ENCODE assay signal across 1 cellular context in the genomic region with DNA sequence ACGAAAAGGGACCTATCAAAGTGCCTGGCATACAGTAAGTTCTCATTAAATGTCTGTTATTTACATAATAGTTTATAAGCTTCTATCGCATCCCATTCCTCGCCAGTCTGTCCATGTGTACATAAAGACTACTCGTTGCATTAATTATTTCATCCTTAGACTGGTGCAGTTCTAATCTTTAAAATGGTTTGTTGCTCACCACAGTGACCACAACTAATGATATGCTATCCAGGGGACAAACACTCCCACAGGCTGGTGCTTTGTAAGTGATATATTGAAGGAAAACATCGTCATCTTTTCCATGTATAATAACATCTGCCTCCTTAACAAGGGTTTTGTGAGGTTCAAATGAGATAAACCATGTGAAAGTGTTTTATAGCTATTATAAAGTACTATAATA.
TF ChIP-seq lines count a peak whose summit lies in the region.

No MANE protein-coding gene starts in this region.

TF ChIP-seq in K562, 482 proteins besides CTCF, POLR2A, EP300 and RAD21 (continued from another document):
- TF ChIP-seq, protein P1, sequence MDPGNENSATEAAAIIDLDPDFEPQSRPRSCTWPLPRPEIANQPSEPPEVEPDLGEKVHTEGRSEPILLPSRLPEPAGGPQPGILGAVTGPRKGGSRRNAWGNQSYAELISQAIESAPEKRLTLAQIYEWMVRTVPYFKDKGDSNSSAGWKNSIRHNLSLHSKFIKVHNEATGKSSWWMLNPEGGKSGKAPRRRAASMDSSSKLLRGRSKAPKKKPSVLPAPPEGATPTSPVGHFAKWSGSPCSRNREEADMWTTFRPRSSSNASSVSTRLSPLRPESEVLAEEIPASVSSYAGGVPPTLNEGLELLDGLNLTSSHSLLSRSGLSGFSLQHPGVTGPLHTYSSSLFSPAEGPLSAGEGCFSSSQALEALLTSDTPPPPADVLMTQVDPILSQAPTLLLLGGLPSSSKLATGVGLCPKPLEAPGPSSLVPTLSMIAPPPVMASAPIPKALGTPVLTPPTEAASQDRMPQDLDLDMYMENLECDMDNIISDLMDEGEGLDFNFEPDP (CRISPR knock-in tag; IDR thresholded peaks at IDR 0.05): no peak
- TF ChIP-seq TEAD1 (CRISPR knock-in tag; IDR thresholded peaks at IDR 0.05): peak in 1 of 2 experiments; percentile 37; a peak in 1 of 4 replicates
- TF ChIP-seq, protein P2, sequence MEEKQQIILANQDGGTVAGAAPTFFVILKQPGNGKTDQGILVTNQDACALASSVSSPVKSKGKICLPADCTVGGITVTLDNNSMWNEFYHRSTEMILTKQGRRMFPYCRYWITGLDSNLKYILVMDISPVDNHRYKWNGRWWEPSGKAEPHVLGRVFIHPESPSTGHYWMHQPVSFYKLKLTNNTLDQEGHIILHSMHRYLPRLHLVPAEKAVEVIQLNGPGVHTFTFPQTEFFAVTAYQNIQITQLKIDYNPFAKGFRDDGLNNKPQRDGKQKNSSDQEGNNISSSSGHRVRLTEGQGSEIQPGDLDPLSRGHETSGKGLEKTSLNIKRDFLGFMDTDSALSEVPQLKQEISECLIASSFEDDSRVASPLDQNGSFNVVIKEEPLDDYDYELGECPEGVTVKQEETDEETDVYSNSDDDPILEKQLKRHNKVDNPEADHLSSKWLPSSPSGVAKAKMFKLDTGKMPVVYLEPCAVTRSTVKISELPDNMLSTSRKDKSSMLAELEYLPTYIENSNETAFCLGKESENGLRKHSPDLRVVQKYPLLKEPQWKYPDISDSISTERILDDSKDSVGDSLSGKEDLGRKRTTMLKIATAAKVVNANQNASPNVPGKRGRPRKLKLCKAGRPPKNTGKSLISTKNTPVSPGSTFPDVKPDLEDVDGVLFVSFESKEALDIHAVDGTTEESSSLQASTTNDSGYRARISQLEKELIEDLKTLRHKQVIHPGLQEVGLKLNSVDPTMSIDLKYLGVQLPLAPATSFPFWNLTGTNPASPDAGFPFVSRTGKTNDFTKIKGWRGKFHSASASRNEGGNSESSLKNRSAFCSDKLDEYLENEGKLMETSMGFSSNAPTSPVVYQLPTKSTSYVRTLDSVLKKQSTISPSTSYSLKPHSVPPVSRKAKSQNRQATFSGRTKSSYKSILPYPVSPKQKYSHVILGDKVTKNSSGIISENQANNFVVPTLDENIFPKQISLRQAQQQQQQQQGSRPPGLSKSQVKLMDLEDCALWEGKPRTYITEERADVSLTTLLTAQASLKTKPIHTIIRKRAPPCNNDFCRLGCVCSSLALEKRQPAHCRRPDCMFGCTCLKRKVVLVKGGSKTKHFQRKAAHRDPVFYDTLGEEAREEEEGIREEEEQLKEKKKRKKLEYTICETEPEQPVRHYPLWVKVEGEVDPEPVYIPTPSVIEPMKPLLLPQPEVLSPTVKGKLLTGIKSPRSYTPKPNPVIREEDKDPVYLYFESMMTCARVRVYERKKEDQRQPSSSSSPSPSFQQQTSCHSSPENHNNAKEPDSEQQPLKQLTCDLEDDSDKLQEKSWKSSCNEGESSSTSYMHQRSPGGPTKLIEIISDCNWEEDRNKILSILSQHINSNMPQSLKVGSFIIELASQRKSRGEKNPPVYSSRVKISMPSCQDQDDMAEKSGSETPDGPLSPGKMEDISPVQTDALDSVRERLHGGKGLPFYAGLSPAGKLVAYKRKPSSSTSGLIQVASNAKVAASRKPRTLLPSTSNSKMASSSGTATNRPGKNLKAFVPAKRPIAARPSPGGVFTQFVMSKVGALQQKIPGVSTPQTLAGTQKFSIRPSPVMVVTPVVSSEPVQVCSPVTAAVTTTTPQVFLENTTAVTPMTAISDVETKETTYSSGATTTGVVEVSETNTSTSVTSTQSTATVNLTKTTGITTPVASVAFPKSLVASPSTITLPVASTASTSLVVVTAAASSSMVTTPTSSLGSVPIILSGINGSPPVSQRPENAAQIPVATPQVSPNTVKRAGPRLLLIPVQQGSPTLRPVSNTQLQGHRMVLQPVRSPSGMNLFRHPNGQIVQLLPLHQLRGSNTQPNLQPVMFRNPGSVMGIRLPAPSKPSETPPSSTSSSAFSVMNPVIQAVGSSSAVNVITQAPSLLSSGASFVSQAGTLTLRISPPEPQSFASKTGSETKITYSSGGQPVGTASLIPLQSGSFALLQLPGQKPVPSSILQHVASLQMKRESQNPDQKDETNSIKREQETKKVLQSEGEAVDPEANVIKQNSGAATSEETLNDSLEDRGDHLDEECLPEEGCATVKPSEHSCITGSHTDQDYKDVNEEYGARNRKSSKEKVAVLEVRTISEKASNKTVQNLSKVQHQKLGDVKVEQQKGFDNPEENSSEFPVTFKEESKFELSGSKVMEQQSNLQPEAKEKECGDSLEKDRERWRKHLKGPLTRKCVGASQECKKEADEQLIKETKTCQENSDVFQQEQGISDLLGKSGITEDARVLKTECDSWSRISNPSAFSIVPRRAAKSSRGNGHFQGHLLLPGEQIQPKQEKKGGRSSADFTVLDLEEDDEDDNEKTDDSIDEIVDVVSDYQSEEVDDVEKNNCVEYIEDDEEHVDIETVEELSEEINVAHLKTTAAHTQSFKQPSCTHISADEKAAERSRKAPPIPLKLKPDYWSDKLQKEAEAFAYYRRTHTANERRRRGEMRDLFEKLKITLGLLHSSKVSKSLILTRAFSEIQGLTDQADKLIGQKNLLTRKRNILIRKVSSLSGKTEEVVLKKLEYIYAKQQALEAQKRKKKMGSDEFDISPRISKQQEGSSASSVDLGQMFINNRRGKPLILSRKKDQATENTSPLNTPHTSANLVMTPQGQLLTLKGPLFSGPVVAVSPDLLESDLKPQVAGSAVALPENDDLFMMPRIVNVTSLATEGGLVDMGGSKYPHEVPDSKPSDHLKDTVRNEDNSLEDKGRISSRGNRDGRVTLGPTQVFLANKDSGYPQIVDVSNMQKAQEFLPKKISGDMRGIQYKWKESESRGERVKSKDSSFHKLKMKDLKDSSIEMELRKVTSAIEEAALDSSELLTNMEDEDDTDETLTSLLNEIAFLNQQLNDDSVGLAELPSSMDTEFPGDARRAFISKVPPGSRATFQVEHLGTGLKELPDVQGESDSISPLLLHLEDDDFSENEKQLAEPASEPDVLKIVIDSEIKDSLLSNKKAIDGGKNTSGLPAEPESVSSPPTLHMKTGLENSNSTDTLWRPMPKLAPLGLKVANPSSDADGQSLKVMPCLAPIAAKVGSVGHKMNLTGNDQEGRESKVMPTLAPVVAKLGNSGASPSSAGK (IDR thresholded peaks at IDR 0.05): no peak
- peak; percentile 35; the same call in 1 of the 2 replicates for TF ChIP-seq TAL1 (IDR thresholded peaks at IDR 0.05)
- peak; percentile 33 for TF ChIP-seq NEUROD1 (IDR thresholded peaks at IDR 0.05; ENCODE audit: borderline replicate concordance, low read depth, low read length, partially characterized antibody)
- TF ChIP-seq DPF2 (IDR thresholded peaks at IDR 0.05): peak; percentile 63; the same call in 1 of the 2 replicates
- TF ChIP-seq, protein P3, sequence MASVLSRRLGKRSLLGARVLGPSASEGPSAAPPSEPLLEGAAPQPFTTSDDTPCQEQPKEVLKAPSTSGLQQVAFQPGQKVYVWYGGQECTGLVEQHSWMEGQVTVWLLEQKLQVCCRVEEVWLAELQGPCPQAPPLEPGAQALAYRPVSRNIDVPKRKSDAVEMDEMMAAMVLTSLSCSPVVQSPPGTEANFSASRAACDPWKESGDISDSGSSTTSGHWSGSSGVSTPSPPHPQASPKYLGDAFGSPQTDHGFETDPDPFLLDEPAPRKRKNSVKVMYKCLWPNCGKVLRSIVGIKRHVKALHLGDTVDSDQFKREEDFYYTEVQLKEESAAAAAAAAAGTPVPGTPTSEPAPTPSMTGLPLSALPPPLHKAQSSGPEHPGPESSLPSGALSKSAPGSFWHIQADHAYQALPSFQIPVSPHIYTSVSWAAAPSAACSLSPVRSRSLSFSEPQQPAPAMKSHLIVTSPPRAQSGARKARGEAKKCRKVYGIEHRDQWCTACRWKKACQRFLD (CRISPR knock-in tag; IDR thresholded peaks at IDR 0.05): peak; percentile 57; the same call in 1 of the 2 replicates
- TF ChIP-seq FOXA1 (IDR thresholded peaks at IDR 0.05; ENCODE audit: borderline replicate concordance): no peak
- TF ChIP-seq ZNF695 (CRISPR knock-in tag; IDR thresholded peaks at IDR 0.05): no peak
- TF ChIP-seq CREM (IDR thresholded peaks at IDR 0.05; ENCODE audit: low read depth): 0 out of 2 replicates have a peak, but pooled peaks have one; percentile 11
- peak; percentile 28; the same call in 1 of the 2 replicates for TF ChIP-seq LEF1 (IDR thresholded peaks at IDR 0.05)
- TF ChIP-seq ZFP1 (CRISPR knock-in tag; IDR thresholded peaks at IDR 0.05): no peak
- TF ChIP-seq TEAD4 (IDR thresholded peaks at IDR 0.05; ENCODE audit: low read length): peak; percentile 84
- no peak for TF ChIP-seq TEAD4 (CRISPR knock-in tag; IDR thresholded peaks at IDR 0.05; ENCODE audit: borderline replicate concordance)
- peak; percentile 64 for TF ChIP-seq TCF3 (CRISPR knock-in tag; IDR thresholded peaks at IDR 0.05)
- TF ChIP-seq SMAD1 (IDR thresholded peaks at IDR 0.05; ENCODE audit: low read depth, low read length, partially characterized antibody): no peak
- peak; percentile 46; the same call in 1 of the 2 replicates for TF ChIP-seq ZNF766 (CRISPR knock-in tag; conservative IDR thresholded peaks at IDR 0.05)
- TF ChIP-seq FOXK2 (conservative IDR thresholded peaks at IDR 0.05 in 1 of 2, IDR thresholded peaks at IDR 0.05 in 1 of 2; ENCODE audit: low read depth in 2 of 2): no peak
- peak; percentile 66; the same call in 1 of the 2 replicates for TF ChIP-seq JUND (IDR thresholded peaks at IDR 0.05; ENCODE audit: borderline replicate concordance, low read depth, low read length)
- TF ChIP-seq JUND (tag; IDR thresholded peaks at IDR 0.05; ENCODE audit: borderline replicate concordance, low read depth, low read length): peak; percentile 51; the same call in 1 of the 3 replicates
- peak; percentile 69 for TF ChIP-seq CBFA2T3 (IDR thresholded peaks at IDR 0.05)
- no peak for TF ChIP-seq MCM5 (IDR thresholded peaks at IDR 0.05; ENCODE audit: low read depth)
- no peak for TF ChIP-seq ZBTB17 (CRISPR knock-in tag; IDR thresholded peaks at IDR 0.05)
- TF ChIP-seq, protein P4, sequence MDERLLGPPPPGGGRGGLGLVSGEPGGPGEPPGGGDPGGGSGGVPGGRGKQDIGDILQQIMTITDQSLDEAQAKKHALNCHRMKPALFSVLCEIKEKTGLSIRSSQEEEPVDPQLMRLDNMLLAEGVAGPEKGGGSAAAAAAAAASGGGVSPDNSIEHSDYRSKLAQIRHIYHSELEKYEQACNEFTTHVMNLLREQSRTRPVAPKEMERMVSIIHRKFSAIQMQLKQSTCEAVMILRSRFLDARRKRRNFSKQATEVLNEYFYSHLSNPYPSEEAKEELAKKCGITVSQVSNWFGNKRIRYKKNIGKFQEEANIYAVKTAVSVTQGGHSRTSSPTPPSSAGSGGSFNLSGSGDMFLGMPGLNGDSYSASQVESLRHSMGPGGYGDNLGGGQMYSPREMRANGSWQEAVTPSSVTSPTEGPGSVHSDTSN (CRISPR knock-in tag; IDR thresholded peaks at IDR 0.05; ENCODE audit: low read depth): no peak
- TF ChIP-seq, protein P4 (tag; conservative IDR thresholded peaks at IDR 0.05; ENCODE audit: low read depth): peak; percentile 41; the same call in 1 of the 2 replicates
- TF ChIP-seq CC2D1A (IDR thresholded peaks at IDR 0.05): no peak
- TF ChIP-seq FOXP1 (CRISPR knock-in tag; IDR thresholded peaks at IDR 0.05): no peak
- peak; percentile 26; the same call in 1 of the 2 replicates for TF ChIP-seq SP1 (CRISPR knock-in tag; IDR thresholded peaks at IDR 0.05)
- TF ChIP-seq HDAC3 (IDR thresholded peaks at IDR 0.05; ENCODE audit: borderline replicate concordance, partially characterized antibody): peak; percentile 20
- TF ChIP-seq, protein P5, sequence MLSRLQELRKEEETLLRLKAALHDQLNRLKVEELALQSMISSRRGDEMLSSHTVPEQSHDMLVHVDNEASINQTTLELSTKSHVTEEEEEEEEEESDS (CRISPR knock-in tag; IDR thresholded peaks at IDR 0.05): no peak
- no peak for TF ChIP-seq DACH1 (IDR thresholded peaks at IDR 0.05; ENCODE audit: partially characterized antibody)
- TF ChIP-seq POLR2AphosphoS5 (IDR thresholded peaks at IDR 0.05; ENCODE audit: control insufficient read depth, insufficient read depth, low read depth, low read length): 0 out of 2 replicates have a peak, but pooled peaks have one; percentile 23
- TF ChIP-seq, protein P6, sequence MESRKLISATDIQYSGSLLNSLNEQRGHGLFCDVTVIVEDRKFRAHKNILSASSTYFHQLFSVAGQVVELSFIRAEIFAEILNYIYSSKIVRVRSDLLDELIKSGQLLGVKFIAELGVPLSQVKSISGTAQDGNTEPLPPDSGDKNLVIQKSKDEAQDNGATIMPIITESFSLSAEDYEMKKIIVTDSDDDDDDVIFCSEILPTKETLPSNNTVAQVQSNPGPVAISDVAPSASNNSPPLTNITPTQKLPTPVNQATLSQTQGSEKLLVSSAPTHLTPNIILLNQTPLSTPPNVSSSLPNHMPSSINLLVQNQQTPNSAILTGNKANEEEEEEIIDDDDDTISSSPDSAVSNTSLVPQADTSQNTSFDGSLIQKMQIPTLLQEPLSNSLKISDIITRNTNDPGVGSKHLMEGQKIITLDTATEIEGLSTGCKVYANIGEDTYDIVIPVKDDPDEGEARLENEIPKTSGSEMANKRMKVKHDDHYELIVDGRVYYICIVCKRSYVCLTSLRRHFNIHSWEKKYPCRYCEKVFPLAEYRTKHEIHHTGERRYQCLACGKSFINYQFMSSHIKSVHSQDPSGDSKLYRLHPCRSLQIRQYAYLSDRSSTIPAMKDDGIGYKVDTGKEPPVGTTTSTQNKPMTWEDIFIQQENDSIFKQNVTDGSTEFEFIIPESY (CRISPR knock-in tag; IDR thresholded peaks at IDR 0.05): no peak
- TF ChIP-seq SRSF9 (IDR thresholded peaks at IDR 0.05; ENCODE audit: borderline replicate concordance, low read depth, low read length): no peak
